1 cellular context compared by ENCODE assay signal in genomic region chr20:10715035-10715434, GRCh38.
TF ChIP-seq lines count a peak whose summit lies in the region.

No MANE protein-coding gene starts in this region.

TF ChIP-seq in H1, 55 proteins besides CTCF, POLR2A, EP300 and RAD21:
- TF ChIP-seq NRF1 (IDR thresholded peaks at IDR 0.05; ENCODE audit: low read depth, low read length): no peak
- no peak for TF ChIP-seq SAP30 (IDR thresholded peaks at IDR 0.05; ENCODE audit: insufficient read depth, insufficient replicate concordance, low read length)
- no peak for TF ChIP-seq SIRT6 (IDR thresholded peaks at IDR 0.05; ENCODE audit: low read length)
- TF ChIP-seq BRCA1 (IDR thresholded peaks at IDR 0.05; ENCODE audit: low read depth, low read length): no peak
- TF ChIP-seq POLR2AphosphoS5 (IDR thresholded peaks at IDR 0.05; ENCODE audit: low read depth, low read length): no peak
- TF ChIP-seq NANOG (IDR thresholded peaks at IDR 0.05; ENCODE audit: insufficient read depth, low read depth, low read length, poor library complexity, severe bottlenecking): no peak
- TF ChIP-seq TBP (IDR thresholded peaks at IDR 0.05; ENCODE audit: low read depth, low read length): no peak
- TF ChIP-seq ASH2L (IDR thresholded peaks at IDR 0.05; ENCODE audit: low read length): no peak
- TF ChIP-seq JUND (IDR thresholded peaks at IDR 0.05; ENCODE audit: low read length): no peak
- TF ChIP-seq BACH1 (IDR thresholded peaks at IDR 0.05; ENCODE audit: low read length): no peak
- TF ChIP-seq, protein P1, sequence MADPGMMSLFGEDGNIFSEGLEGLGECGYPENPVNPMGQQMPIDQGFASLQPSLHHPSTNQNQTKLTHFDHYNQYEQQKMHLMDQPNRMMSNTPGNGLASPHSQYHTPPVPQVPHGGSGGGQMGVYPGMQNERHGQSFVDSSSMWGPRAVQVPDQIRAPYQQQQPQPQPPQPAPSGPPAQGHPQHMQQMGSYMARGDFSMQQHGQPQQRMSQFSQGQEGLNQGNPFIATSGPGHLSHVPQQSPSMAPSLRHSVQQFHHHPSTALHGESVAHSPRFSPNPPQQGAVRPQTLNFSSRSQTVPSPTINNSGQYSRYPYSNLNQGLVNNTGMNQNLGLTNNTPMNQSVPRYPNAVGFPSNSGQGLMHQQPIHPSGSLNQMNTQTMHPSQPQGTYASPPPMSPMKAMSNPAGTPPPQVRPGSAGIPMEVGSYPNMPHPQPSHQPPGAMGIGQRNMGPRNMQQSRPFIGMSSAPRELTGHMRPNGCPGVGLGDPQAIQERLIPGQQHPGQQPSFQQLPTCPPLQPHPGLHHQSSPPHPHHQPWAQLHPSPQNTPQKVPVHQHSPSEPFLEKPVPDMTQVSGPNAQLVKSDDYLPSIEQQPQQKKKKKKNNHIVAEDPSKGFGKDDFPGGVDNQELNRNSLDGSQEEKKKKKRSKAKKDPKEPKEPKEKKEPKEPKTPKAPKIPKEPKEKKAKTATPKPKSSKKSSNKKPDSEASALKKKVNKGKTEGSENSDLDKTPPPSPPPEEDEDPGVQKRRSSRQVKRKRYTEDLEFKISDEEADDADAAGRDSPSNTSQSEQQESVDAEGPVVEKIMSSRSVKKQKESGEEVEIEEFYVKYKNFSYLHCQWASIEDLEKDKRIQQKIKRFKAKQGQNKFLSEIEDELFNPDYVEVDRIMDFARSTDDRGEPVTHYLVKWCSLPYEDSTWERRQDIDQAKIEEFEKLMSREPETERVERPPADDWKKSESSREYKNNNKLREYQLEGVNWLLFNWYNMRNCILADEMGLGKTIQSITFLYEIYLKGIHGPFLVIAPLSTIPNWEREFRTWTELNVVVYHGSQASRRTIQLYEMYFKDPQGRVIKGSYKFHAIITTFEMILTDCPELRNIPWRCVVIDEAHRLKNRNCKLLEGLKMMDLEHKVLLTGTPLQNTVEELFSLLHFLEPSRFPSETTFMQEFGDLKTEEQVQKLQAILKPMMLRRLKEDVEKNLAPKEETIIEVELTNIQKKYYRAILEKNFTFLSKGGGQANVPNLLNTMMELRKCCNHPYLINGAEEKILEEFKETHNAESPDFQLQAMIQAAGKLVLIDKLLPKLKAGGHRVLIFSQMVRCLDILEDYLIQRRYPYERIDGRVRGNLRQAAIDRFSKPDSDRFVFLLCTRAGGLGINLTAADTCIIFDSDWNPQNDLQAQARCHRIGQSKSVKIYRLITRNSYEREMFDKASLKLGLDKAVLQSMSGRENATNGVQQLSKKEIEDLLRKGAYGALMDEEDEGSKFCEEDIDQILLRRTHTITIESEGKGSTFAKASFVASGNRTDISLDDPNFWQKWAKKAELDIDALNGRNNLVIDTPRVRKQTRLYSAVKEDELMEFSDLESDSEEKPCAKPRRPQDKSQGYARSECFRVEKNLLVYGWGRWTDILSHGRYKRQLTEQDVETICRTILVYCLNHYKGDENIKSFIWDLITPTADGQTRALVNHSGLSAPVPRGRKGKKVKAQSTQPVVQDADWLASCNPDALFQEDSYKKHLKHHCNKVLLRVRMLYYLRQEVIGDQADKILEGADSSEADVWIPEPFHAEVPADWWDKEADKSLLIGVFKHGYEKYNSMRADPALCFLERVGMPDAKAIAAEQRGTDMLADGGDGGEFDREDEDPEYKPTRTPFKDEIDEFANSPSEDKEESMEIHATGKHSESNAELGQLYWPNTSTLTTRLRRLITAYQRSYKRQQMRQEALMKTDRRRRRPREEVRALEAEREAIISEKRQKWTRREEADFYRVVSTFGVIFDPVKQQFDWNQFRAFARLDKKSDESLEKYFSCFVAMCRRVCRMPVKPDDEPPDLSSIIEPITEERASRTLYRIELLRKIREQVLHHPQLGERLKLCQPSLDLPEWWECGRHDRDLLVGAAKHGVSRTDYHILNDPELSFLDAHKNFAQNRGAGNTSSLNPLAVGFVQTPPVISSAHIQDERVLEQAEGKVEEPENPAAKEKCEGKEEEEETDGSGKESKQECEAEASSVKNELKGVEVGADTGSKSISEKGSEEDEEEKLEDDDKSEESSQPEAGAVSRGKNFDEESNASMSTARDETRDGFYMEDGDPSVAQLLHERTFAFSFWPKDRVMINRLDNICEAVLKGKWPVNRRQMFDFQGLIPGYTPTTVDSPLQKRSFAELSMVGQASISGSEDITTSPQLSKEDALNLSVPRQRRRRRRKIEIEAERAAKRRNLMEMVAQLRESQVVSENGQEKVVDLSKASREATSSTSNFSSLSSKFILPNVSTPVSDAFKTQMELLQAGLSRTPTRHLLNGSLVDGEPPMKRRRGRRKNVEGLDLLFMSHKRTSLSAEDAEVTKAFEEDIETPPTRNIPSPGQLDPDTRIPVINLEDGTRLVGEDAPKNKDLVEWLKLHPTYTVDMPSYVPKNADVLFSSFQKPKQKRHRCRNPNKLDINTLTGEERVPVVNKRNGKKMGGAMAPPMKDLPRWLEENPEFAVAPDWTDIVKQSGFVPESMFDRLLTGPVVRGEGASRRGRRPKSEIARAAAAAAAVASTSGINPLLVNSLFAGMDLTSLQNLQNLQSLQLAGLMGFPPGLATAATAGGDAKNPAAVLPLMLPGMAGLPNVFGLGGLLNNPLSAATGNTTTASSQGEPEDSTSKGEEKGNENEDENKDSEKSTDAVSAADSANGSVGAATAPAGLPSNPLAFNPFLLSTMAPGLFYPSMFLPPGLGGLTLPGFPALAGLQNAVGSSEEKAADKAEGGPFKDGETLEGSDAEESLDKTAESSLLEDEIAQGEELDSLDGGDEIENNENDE (IDR thresholded peaks at IDR 0.05; ENCODE audit: insufficient replicate concordance, low read length): no peak
